ENCODE assay signal across 1 cellular context in genomic region chr13:99978781-99979452, GRCh38.
TF ChIP-seq lines count a peak whose summit lies in the region.

No MANE protein-coding gene starts in this region.

TF ChIP-seq in HCT116, 20 proteins besides CTCF, POLR2A, EP300 and RAD21 (continued from another document):
- TF ChIP-seq EZH2phosphoT487 (IDR thresholded peaks at IDR 0.05; ENCODE audit: borderline replicate concordance) = no peak
- TF ChIP-seq MAX (IDR thresholded peaks at IDR 0.05) = no peak
- no peak for TF ChIP-seq SIN3A (IDR thresholded peaks at IDR 0.05; ENCODE audit: low read depth)
- no peak for TF ChIP-seq YY1 (IDR thresholded peaks at IDR 0.05; ENCODE audit: extremely low read depth, insufficient replicate concordance, low read depth, low read length)
- no peak for TF ChIP-seq EZH2 (IDR thresholded peaks at IDR 0.05)
- TF ChIP-seq, protein P1, sequence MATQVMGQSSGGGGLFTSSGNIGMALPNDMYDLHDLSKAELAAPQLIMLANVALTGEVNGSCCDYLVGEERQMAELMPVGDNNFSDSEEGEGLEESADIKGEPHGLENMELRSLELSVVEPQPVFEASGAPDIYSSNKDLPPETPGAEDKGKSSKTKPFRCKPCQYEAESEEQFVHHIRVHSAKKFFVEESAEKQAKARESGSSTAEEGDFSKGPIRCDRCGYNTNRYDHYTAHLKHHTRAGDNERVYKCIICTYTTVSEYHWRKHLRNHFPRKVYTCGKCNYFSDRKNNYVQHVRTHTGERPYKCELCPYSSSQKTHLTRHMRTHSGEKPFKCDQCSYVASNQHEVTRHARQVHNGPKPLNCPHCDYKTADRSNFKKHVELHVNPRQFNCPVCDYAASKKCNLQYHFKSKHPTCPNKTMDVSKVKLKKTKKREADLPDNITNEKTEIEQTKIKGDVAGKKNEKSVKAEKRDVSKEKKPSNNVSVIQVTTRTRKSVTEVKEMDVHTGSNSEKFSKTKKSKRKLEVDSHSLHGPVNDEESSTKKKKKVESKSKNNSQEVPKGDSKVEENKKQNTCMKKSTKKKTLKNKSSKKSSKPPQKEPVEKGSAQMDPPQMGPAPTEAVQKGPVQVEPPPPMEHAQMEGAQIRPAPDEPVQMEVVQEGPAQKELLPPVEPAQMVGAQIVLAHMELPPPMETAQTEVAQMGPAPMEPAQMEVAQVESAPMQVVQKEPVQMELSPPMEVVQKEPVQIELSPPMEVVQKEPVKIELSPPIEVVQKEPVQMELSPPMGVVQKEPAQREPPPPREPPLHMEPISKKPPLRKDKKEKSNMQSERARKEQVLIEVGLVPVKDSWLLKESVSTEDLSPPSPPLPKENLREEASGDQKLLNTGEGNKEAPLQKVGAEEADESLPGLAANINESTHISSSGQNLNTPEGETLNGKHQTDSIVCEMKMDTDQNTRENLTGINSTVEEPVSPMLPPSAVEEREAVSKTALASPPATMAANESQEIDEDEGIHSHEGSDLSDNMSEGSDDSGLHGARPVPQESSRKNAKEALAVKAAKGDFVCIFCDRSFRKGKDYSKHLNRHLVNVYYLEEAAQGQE (IDR thresholded peaks at IDR 0.05; ENCODE audit: low read depth) = no peak
- no peak for TF ChIP-seq SRF (IDR thresholded peaks at IDR 0.05; ENCODE audit: low read depth)
- no peak for TF ChIP-seq ZFX (IDR thresholded peaks at IDR 0.05)
